8 cellular contexts compared by ENCODE assay signal in genomic region chr19:45507864-45508680, GRCh38. TPM values are rescaled to one million over a fixed set of nuclear protein-coding genes. Genes with fewer than 3 reads are reported as not detected.
DNase-seq lines count a peak whose midpoint lies in the region; ATAC-seq and TF ChIP-seq lines count a peak whose summit lies in the region.

No MANE protein-coding gene starts in this region.

- H3K9me3 Mint-ChIP-seq in T-helper 2 cell treated with Interferon-gamma antibody and Interleukin-4, amounts not matched to agents 5 μg/mL and 100 μg/mL, for 36 hours = no peaks in the 10 kb centered on the region

- H3K27me3 Mint-ChIP-seq in T-helper 2 cell treated with Interferon-gamma antibody and Interleukin-4, amounts not matched to agents 5 μg/mL and 100 μg/mL, for 36 hours (ENCODE audit: low read depth) = no peaks in the 10 kb centered on the region

- no peak overlapping the region for H2AFZ ChIP-seq in ACC112 (ENCODE audit: low read length, unreplicated experiment)

- H3K4me3 Mint-ChIP-seq in T-helper 2 cell treated with Interferon-gamma antibody and Interleukin-4, amounts not matched to agents 5 μg/mL and 100 μg/mL, for 36 hours = peak overlapping the region; percentile 91

- ATAC-seq in lower lobe of right lung (peak; percentile 1 to 6), GM21825 (IDR thresholded peaks at IDR 0.05; ENCODE audit: unreplicated experiment) (no peak)

- in situ Hi-C loops in HAP-1 (cut with MboI; ENCODE audit: low sequenced_read_pairs) = no loop called here

- DNase-seq in HAP-1 (ENCODE audit: low spot score in 2 of 2) (peak in 1 of 2 experiments; percentile 40), coronary artery (ENCODE audit: low spot score) (no peak), lower lobe of right lung (no peak), suprapubic skin (ENCODE audit: low spot score in 2 of 2) (no peak), Kasumi-1 (lab: John Stamatoyannopoulos, UW) (no peak)
- DNase-seq in T-helper 2 cell treated with Interferon-gamma antibody and Interleukin-4, amounts not matched to agents 5 μg/mL and 100 μg/mL, for 36 hours (ENCODE audit: low spot score) = peak; percentile 30

- TF ChIP-seq EP300 in suprapubic skin (IDR thresholded peaks at IDR 0.05) = no peak

- peaks cover 23% of the 10 kb centered on the region for H3K36me3 Mint-ChIP-seq in T-helper 2 cell treated with Interferon-gamma antibody and Interleukin-4, amounts not matched to agents 5 μg/mL and 100 μg/mL, for 36 hours (ENCODE audit: low read depth)

- H3K9me3 ChIP-seq in HAP-1 (no peaks in the 10 kb centered on the region; the same call in 1 of the 2 replicates), lower lobe of right lung (no peaks in the 10 kb centered on the region), suprapubic skin (no peaks in the 10 kb centered on the region)

- H3K36me3 ChIP-seq in ACC112 (ENCODE audit: insufficient read depth, low read length) = no peaks in the 10 kb centered on the region
- H3K36me3 ChIP-seq in HAP-1 (replicated peaks) = no peaks in the 10 kb centered on the region; the same call in 1 of the 2 replicates
- H3K36me3 ChIP-seq in lower lobe of right lung = peaks cover 6% of the 10 kb centered on the region
- H3K36me3 ChIP-seq in suprapubic skin = no peaks in the 10 kb centered on the region

- H3K27ac Mint-ChIP-seq in T-helper 2 cell treated with Interferon-gamma antibody and Interleukin-4, amounts not matched to agents 5 μg/mL and 100 μg/mL, for 36 hours = peak overlapping the region; percentile 72

- WGBS in suprapubic skin = 13% methylated on average over 3 of the region's 44 CpGs

- H3K27ac ChIP-seq in ACC112 (ENCODE audit: low read depth, low read length) (peak overlapping the region; percentile 57), coronary artery (peak overlapping the region; percentile 85 to 91), lower lobe of right lung (peak overlapping the region; percentile 91), suprapubic skin (peak overlapping the region; percentile 91)

- no peak for TF ChIP-seq POLR2A in suprapubic skin (IDR thresholded peaks at IDR 0.05)

- intact Hi-C loops in lower lobe of right lung (cut with DNase I) = no loop called here

- H3K27me3 ChIP-seq in ACC112 (ENCODE audit: insufficient read depth, low read length) (no peaks in the 10 kb centered on the region), HAP-1 (ENCODE audit: low read depth) (no peaks in the 10 kb centered on the region), lower lobe of right lung (ENCODE audit: low read depth) (no peaks in the 10 kb centered on the region), suprapubic skin (no peaks in the 10 kb centered on the region)

- H3K4me3 ChIP-seq in ACC112 (ENCODE audit: low read depth, low read length) = peak overlapping the region; percentile 89
- H3K4me3 ChIP-seq in HAP-1 = peak overlapping the region; percentile 94
- peak overlapping the region; percentile 94 for H3K4me3 ChIP-seq in coronary artery
- H3K4me3 ChIP-seq in lower lobe of right lung = peak overlapping the region; percentile 100
- H3K4me3 ChIP-seq in suprapubic skin = peak overlapping the region; percentile 93

- H3K4me1 ChIP-seq in ACC112 (ENCODE audit: control insufficient read depth, insufficient read depth, low read length, unreplicated experiment) (peaks cover 12% of the 10 kb centered on the region), HAP-1 (peaks cover 10% of the 10 kb centered on the region), lower lobe of right lung (peaks cover 22% of the 10 kb centered on the region), suprapubic skin (peaks cover 43% of the 10 kb centered on the region)

- TF ChIP-seq CTCF in coronary artery (IDR thresholded peaks at IDR 0.05) (no peak), lower lobe of right lung (IDR thresholded peaks at IDR 0.05) (no peak), suprapubic skin (IDR thresholded peaks at IDR 0.05) (no peak)

- peaks cover 52% of the 10 kb centered on the region for H3K79me2 ChIP-seq in ACC112 (ENCODE audit: control insufficient read depth, insufficient read depth, low read length, unreplicated experiment)

- H3K4me1 Mint-ChIP-seq in T-helper 2 cell treated with Interferon-gamma antibody and Interleukin-4, amounts not matched to agents 5 μg/mL and 100 μg/mL, for 36 hours (ENCODE audit: low read depth) = peaks cover 24% of the 10 kb centered on the region

RNA-seq across cellular contexts. Expression of gene VASP, which starts 0.8 kb away (rescaled TPM):
- total RNA-seq in lower lobe of right lung (190 TPM), suprapubic skin (10 to 100 TPM; 34.8 to 51.3 (median 43.6) TPM)

RNA-seq across cellular contexts. Expression of gene PPM1N, which starts 9.8 kb away (rescaled TPM):
- total RNA-seq in lower lobe of right lung (1.8 TPM), suprapubic skin (1 to 10 TPM; 2.9 to 6.3 (median 5.6) TPM)

RNA-seq across cellular contexts. Expression of gene RTN2, which starts 11.2 kb away (rescaled TPM):
- 16.2 TPM for total RNA-seq in lower lobe of right lung
- total RNA-seq in suprapubic skin = 10 to 100 TPM in 2 of 4 donors, 1 to 10 TPM in 2; 5.4 to 12.2 (median 10.7) TPM

RNA-seq across cellular contexts. Expression of gene FOSB, which starts 40.3 kb away (rescaled TPM):
- 18.0 TPM for total RNA-seq in lower lobe of right lung
- 100 to 1,000 TPM; 326 to 676 (median 518) TPM for total RNA-seq in suprapubic skin
